8 cellular contexts compared by ENCODE assay signal in the genomic region with DNA sequence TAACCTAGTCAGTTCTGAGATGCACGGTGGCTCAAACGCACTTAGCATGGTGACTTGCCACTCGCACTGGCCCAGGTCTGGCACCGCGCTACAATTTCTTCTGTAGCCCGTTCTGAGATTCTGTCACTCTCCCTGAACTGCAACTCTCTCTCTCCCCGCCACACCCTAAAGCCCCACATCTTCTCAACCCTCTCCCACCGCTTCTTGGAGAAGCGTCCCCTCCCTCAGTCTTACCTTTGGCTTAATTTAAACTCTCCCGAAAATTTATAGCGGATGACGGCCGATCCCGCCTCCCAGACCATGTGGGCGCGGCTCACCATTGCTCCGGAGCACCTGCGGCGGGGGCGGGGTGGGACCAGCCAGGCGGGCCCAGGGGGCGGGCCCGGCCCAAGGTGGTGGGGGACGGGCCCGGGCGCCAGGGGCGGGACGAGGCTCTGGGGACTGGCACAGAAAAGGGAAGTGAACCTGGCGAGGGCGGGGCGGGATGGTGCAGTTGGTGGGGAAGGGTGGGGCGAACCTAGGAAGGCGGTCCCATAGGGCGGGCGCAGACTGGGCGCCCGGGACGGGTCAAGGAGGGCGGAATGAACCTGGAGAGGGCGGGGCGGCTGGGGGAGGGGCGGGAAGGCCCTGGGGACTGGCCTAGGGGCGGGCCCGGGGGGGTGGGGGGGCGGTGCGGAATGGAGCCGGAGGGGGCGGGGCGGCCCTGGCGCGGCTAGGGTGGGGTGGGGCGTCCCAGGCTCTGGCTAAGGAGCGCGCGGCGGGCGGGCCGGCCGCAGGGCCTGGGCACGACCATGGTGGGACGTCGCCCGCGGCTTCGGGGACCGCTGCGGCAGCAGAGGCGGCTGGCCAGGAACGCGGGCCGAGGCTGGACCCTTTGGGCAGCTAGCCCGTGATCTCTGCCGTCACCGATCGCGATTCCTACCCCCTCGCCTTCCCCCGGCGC. TPM values are rescaled to one million over a fixed set of nuclear protein-coding genes. Genes with fewer than 3 reads are reported as not detected.
DNase-seq lines count a peak whose midpoint lies in the region; ATAC-seq and TF ChIP-seq lines count a peak whose summit lies in the region.

A gene (plus strand): TSS at position 730 of the 943 bp plus-strand sequence. CDS start 305 bp downstream, outside the sequence.

- H3K4me3 Mint-ChIP-seq in chondrocyte (ENCODE audit: unreplicated experiment), result peak within 1 kb of the TSS; percentile 61

- no peak for TF ChIP-seq CTCF in AG04449 (IDR thresholded peaks at IDR 0.05; ENCODE audit: insufficient read depth, low read length, missing control alignments)
- TF ChIP-seq CTCF in chondrocyte (IDR thresholded peaks at IDR 0.05), result no peak
- no peak for TF ChIP-seq CTCF in lower leg skin (IDR thresholded peaks at IDR 0.05)

- intact Hi-C loops in lower leg skin (cut with DNase I; ENCODE audit: low total_unique reads), result no loop called here

- H3K27me3 Mint-ChIP-seq in chondrocyte (ENCODE audit: low read depth), result peaks cover 33% of the 10 kb centered on the region

- H3K36me3 Mint-ChIP-seq in chondrocyte (ENCODE audit: low read depth), result no peaks in the 10 kb centered on the region

- no peaks in the 10 kb centered on the region for H3K9me3 Mint-ChIP-seq in chondrocyte (ENCODE audit: low read depth)

- TF ChIP-seq POLR2A in lower leg skin (IDR thresholded peaks at IDR 0.05), result no peak

- ATAC-seq in GM19035 (IDR thresholded peaks at IDR 0.05; ENCODE audit: unreplicated experiment) (peak; percentile 81), HG03280 (IDR thresholded peaks at IDR 0.05; ENCODE audit: unreplicated experiment) (peak; percentile 91)

- no peak for DNase-seq in AG04449 (ENCODE audit: low read depth, low spot score)
- peak; percentile 91 for DNase-seq in NCI-H345 treated with DMSO at 0.1 percent for 48 hours (lab: John Stamatoyannopoulos, UW; ENCODE audit: unreplicated experiment)
- peak; percentile 76 for DNase-seq in activated CD4-positive, alpha-beta T cell treated with anti-CD3 and anti-CD28 coated beads for 1 hour
- no peak for DNase-seq in chondrocyte (ENCODE audit: low spot score)
- peak; percentile 83 to 96 for DNase-seq in lower leg skin (ENCODE audit: low spot score in 2 of 2)
- DNase-seq in stimulated activated CD4-positive, alpha-beta T cell treated with anti-CD3 and anti-CD28 coated beads, Interleukin-4, amount 100 ng/mL, for 48 hours (ENCODE audit: low read depth in 2 of 2), result peak; percentile 78 to 86

- H3K4me3 ChIP-seq in AG04449 (ENCODE audit: low read depth, low read length), result peak within 1 kb of the TSS; percentile 51
- H3K4me3 ChIP-seq in lower leg skin (ENCODE audit: low read depth, poor library complexity, severe bottlenecking), result peak within 1 kb of the TSS; percentile 42

- H3K4me1 Mint-ChIP-seq in chondrocyte (ENCODE audit: low read depth), result peaks cover 8% of the 10 kb centered on the region

- WGBS in lower leg skin, 2 donors, result 2 to 5% methylated on average over 17 to 34 of the region's 79 CpGs

- no peak within 1 kb of the TSS for H3K27ac Mint-ChIP-seq in chondrocyte (ENCODE audit: unreplicated experiment)

- CTCF ChIA-PET in AG04449 (lab: Yijun Ruan, JAX), result no interaction called here

- POLR2A ChIA-PET in AG04449 (lab: Yijun Ruan, JAX), result no interaction called here

RNA-seq across cellular contexts. Expression of the gene that starts here (rescaled TPM):
- 0.17 to 0.25 TPM (median 0.18 TPM) in 3 replicates for total RNA-seq in chondrocyte
- total RNA-seq in lower leg skin, result 10 to 100 TPM in 3 of 4 donors, 1 to 10 TPM in 1; 6.1 to 16.6 (median 10.6) TPM

Comparison
In these comparisons a context has a peak if more than half of its experiments do, and no peak if none do; other contexts are left out.
1. DNase-seq: peak in NCI-H345 treated with DMSO at 0.1 percent for 48 hours (single experiment), activated CD4-positive, alpha-beta T cell treated with anti-CD3 and anti-CD28 coated beads for 1 hour (single experiment), lower leg skin (2 of 2) and stimulated activated CD4-positive, alpha-beta T cell treated with anti-CD3 and anti-CD28 coated beads, Interleukin-4, amount 100 ng/mL, for 48 hours (2 of 2); none in AG04449 (single experiment) and chondrocyte (single experiment).